Comparison of ENCODE assay signal across 23 cellular contexts in the genomic region with DNA sequence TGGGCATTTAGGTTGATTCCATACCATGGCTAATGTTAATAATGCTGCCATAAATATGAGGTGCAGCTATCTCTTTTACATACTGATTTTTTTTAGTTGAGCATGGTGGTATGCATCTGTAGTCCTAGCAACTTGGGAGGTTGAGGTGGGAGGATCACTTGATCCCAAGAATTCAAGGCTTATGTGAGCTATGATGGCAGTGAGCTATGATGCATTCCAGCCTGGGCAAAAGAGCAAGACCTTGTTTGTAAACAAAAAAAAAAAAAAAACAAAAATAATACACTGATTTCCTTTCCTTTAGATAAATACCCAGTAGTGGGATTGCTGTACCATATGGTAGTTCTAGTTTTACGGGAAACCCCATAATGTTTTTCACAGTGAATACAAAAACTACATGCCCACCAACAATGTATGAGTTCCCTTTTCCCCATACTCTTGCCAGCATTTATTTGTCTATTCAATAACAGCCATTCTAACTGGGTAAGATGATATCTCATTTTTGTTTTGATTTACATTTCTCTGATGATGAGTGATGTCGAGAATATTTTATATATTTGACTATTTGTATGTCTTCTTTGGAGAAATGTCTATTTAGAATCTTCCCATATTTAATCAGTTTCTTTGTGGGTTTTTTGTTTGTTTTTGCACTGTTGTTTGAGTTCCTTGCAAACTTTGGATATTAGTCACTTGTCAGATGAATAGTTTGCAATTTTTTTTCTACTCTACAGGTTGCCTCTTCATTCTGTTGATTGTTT.
DNase-seq lines count a peak whose midpoint lies in the region; ATAC-seq and TF ChIP-seq lines count a peak whose summit lies in the region.
"Had no signal": no experiment of that assay in that cellular context is flagged by ENCODE, and none has a peak within 500 bp of the region (broad histone marks: within the 10 kb centered on the region; RNA-seq: fewer than 3 reads in every experiment).

No MANE protein-coding gene starts in this region.

- no peaks in the 10 kb centered on the region; the same call in 1 of the 2 replicates for H3K9me3 ChIP-seq in IMR-90 (ENCODE audit: control insufficient read depth, insufficient read depth, low read length)
- H3K9me3 ChIP-seq: breast epithelium had no signal

- POLR2A ChIA-PET in IMR-90 (lab: Charles Lee; ENCODE audit: unreplicated experiment): interaction anchor here (0.6 kb wide), 1 partner anchor 9 kb away, joined by 6 read pairs; no protein-coding TSS in a partner anchor

- TF ChIP-seq CTCF in IMR-90 (conservative IDR thresholded peaks at IDR 0.05; ENCODE audit: low read depth, low read length) (no peak), astrocyte of the cerebellum (IDR thresholded peaks at IDR 0.05; ENCODE audit: low read depth, low read length, missing control alignments) (no peak), foreskin fibroblast (IDR thresholded peaks at IDR 0.05; ENCODE audit: low read depth, low read length) (no peak)

- BruUV-seq in IMR-90 (replicated peaks; lab: Mats Ljungman, UMichigan): no TSS peak

- peak overlapping the region; percentile 65 for H2BK5ac ChIP-seq in IMR-90 (ENCODE audit: low read depth, low read length, poor library complexity, severe bottlenecking)

- no peaks in the 10 kb centered on the region for H3K79me1 ChIP-seq in IMR-90 (ENCODE audit: low read depth in 1 of 2, low read length in 2 of 2)

- H3K23ac ChIP-seq in IMR-90 (ENCODE audit: low read depth, low read length): no peak overlapping the region

- in situ Hi-C loops in IMR-90 (cut with MboI; ENCODE audit: low sequenced_read_pairs) (no loop called here), astrocyte of the cerebellum (cut with HindIII; ENCODE audit: low sequenced_read_pairs) (no loop called here), G401 (cut with HindIII; ENCODE audit: low sequenced_read_pairs) (no loop called here)

- H4K5ac ChIP-seq in IMR-90 (ENCODE audit: low read depth, low read length): no peak overlapping the region; the same call in 1 of the 2 replicates

- H4K8ac ChIP-seq in IMR-90 (ENCODE audit: low read depth in 2 of 2, low read length in 2 of 2): peak overlapping the region in 1 of 2 experiments; percentile 69; a peak in 1 of 4 replicates

- peak overlapping the region; percentile 75; the same call in 1 of the 2 replicates for H3K18ac ChIP-seq in IMR-90 (ENCODE audit: low read depth, low read length)

- dilution Hi-C loops in IMR-90 (cut with HindIII; ENCODE audit: low sequenced_read_pairs, unreplicated experiment): no loop called here

- peaks cover 41% of the 10 kb centered on the region for H3K4me1 ChIP-seq in ACC112 (ENCODE audit: control insufficient read depth, insufficient read depth, low read length, unreplicated experiment)
- H3K4me1 ChIP-seq in IMR-90 (ENCODE audit: control insufficient read depth, insufficient read depth, low read length): peaks cover 2% of the 10 kb centered on the region; the same call in 1 of the 2 replicates
- H3K4me1 ChIP-seq: breast epithelium had no signal

- H3K9me1 ChIP-seq in IMR-90 (ENCODE audit: insufficient read depth, low read length): 0 out of 2 replicates have a peak, but pooled peaks cover 2% of the 10 kb centered on the region

- H2BK20ac ChIP-seq in IMR-90 (ENCODE audit: low read depth, low read length): no peak overlapping the region; the same call in 1 of the 2 replicates

- no CpG with 5 or more reads among the region's 2 CpGs for WGBS in IMR-90 (ENCODE audit: extremely low coverage in 2 of 2, insufficient read length in 1 of 2), 2 experiments

- CTCF ChIA-PET in IMR-90 (lab: Yijun Ruan, JAX): no interaction called here

- ATAC-seq in IMR-90 (ENCODE audit: low read depth): peak; percentile 62
- ATAC-seq: activated CD4-positive, alpha-beta T cell treated with anti-CD3 and anti-CD28 coated beads for 36 hours; activated T-cell treated with anti-CD3 and anti-CD28 coated beads, Interleukin-2, amount 50 U/mL, for 72 hours; left colon; natural killer cell had no signal

- no peak overlapping the region for H3K14ac ChIP-seq in IMR-90 (replicated peaks; ENCODE audit: low read depth, low read length)

- no peak overlapping the region for H3K56ac ChIP-seq in IMR-90 (ENCODE audit: extremely low read depth, insufficient read depth, low read length)

- no peak overlapping the region for H2AK5ac ChIP-seq in IMR-90 (ENCODE audit: low read depth, low read length)

- peak overlapping the region; percentile 62 for H3K27ac ChIP-seq in ACC112 (ENCODE audit: low read depth, low read length)
- H3K27ac ChIP-seq in IMR-90 (ENCODE audit: insufficient read depth, low read length): no peak overlapping the region
- H3K27ac ChIP-seq: breast epithelium, KMS-11, RWPE1 had no signal

- H2AK9ac ChIP-seq in IMR-90 (replicated peaks; ENCODE audit: low read depth, low read length, poor library complexity): no peak overlapping the region

- H2BK120ac ChIP-seq in IMR-90 (ENCODE audit: low read depth, low read length): peak overlapping the region; percentile 56

- TF ChIP-seq POLR2A in IMR-90 (IDR thresholded peaks at IDR 0.05; ENCODE audit: low read depth, low read length): no peak

- H3K27me3 ChIP-seq in ACC112 (ENCODE audit: insufficient read depth, low read length) (no peaks in the 10 kb centered on the region), IMR-90 (ENCODE audit: control insufficient read depth, insufficient read depth, low read length) (no peaks in the 10 kb centered on the region)
- H3K27me3 ChIP-seq: breast epithelium had no signal

- H2BK15ac ChIP-seq in IMR-90 (ENCODE audit: low read depth, low read length): no peak overlapping the region

- no peak overlapping the region for H3K9ac ChIP-seq in IMR-90 (ENCODE audit: low read depth, low read length)
- H3K9ac ChIP-seq: KMS-11 had no signal

- H3K36me3 ChIP-seq in ACC112 (ENCODE audit: insufficient read depth, low read length) (no peaks in the 10 kb centered on the region), IMR-90 (ENCODE audit: control insufficient read depth, insufficient read depth, low read length) (no peaks in the 10 kb centered on the region)
- H3K36me3 ChIP-seq: breast epithelium had no signal

- TF ChIP-seq RAD21 in IMR-90 (IDR thresholded peaks at IDR 0.05; ENCODE audit: low read length): no peak

- intact Hi-C loops in IMR-90 (cut with micrococcal nuclease): loop anchor here (2.0 kb wide), 1 partner anchor 408 kb away; no protein-coding TSS in a partner anchor

- H4K20me1 ChIP-seq in IMR-90 (ENCODE audit: insufficient read depth, low read length): no peaks in the 10 kb centered on the region

- no peak overlapping the region for H3K4me3 ChIP-seq in ACC112 (ENCODE audit: low read depth, low read length)
- no peak overlapping the region for H3K4me3 ChIP-seq in IMR-90 (ENCODE audit: insufficient read depth, low read depth, low read length)
- no peak overlapping the region for H3K4me3 ChIP-seq in astrocyte of the cerebellum (ENCODE audit: low read depth, low read length)
- H3K4me3 ChIP-seq in foreskin fibroblast (ENCODE audit: low read depth in 1 of 2, low read length in 2 of 2): no peak overlapping the region
- H3K4me3 ChIP-seq: breast epithelium had no signal

- H3K79me2 ChIP-seq in ACC112 (ENCODE audit: control insufficient read depth, insufficient read depth, low read length, unreplicated experiment): no peaks in the 10 kb centered on the region

- H3K4ac ChIP-seq in IMR-90 (ENCODE audit: low read depth, low read length): peak overlapping the region; percentile 30

- DNase-seq in IMR-90: peak; percentile 31
- peak; percentile 15 for DNase-seq in astrocyte of the cerebellum (ENCODE audit: low read depth)
- DNase-seq in foreskin fibroblast: peak; percentile 9 to 26
- DNase-seq in OCI-M1 (lab: John Stamatoyannopoulos, UW): no peak
- no peak for DNase-seq in G401 (ENCODE audit: low spot score)
- DNase-seq in NCI-H510A treated with DMSO at 0.1 percent for 48 hours (lab: John Stamatoyannopoulos, UW): no peak
- DNase-seq in NCI-H345 treated with DMSO at 0.1 percent for 48 hours (lab: John Stamatoyannopoulos, UW; ENCODE audit: unreplicated experiment): no peak
- DNase-seq: activated CD4-positive, alpha-beta T cell treated with anti-CD3 and anti-CD28 coated beads for 36 hours; activated naive CD4-positive, alpha-beta T cell treated with anti-CD3 and anti-CD28 coated beads, Interleukin-2, amount 50 U/mL, for 16 hours; activated T-cell treated with anti-CD3 and anti-CD28 coated beads, Interleukin-2, amount 50 U/mL, for 72 hours; dermis blood vessel endothelial cell; GOT3; left colon; natural killer cell; NCI-H1048; NCI-H187 treated with DMSO at 0.1 percent for 48 hours; NCI-H345; stimulated activated CD4-positive, alpha-beta T cell treated with anti-CD3 and anti-CD28 coated beads, Interleukin-1b, Interleukin-23, amount 100 ng/mL, for 48 hours; stimulated activated naive CD4-positive, alpha-beta T cell treated with Interleukin-2 at 50 U/mL for 16 hours had no signal

- peak overlapping the region; percentile 35; the same call in 1 of the 2 replicates for H3K4me2 ChIP-seq in IMR-90 (ENCODE audit: low read depth, low read length)
- H3K4me2 ChIP-seq: KMS-11 had no signal

- no peak overlapping the region for H4K91ac ChIP-seq in IMR-90 (ENCODE audit: insufficient read depth, low read depth, low read length)

- no peak overlapping the region for H2AFZ ChIP-seq in ACC112 (ENCODE audit: low read length, unreplicated experiment)
- H2AFZ ChIP-seq in IMR-90 (replicated peaks; ENCODE audit: low read length, poor library complexity): no peak overlapping the region

TF ChIP-seq in IMR-90, 13 proteins besides CTCF, POLR2A, EP300 and RAD21 (continues in another document):
- TF ChIP-seq MAZ (IDR thresholded peaks at IDR 0.05; ENCODE audit: borderline replicate concordance, low read depth, low read length): no peak
- TF ChIP-seq, protein P1, sequence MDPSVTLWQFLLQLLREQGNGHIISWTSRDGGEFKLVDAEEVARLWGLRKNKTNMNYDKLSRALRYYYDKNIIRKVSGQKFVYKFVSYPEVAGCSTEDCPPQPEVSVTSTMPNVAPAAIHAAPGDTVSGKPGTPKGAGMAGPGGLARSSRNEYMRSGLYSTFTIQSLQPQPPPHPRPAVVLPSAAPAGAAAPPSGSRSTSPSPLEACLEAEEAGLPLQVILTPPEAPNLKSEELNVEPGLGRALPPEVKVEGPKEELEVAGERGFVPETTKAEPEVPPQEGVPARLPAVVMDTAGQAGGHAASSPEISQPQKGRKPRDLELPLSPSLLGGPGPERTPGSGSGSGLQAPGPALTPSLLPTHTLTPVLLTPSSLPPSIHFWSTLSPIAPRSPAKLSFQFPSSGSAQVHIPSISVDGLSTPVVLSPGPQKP (IDR thresholded peaks at IDR 0.05; ENCODE audit: borderline replicate concordance, low read depth, low read length): no peak
- no peak for TF ChIP-seq CEBPB (IDR thresholded peaks at IDR 0.05; ENCODE audit: low read depth, low read length)
- TF ChIP-seq SMC3 (IDR thresholded peaks at IDR 0.05; ENCODE audit: low read depth, low read length): no peak
- TF ChIP-seq FOS (IDR thresholded peaks at IDR 0.05; ENCODE audit: low read depth, low read length): no peak
- no peak for TF ChIP-seq BHLHE40 (IDR thresholded peaks at IDR 0.05; ENCODE audit: low read depth, low read length)
- TF ChIP-seq CHD1 (IDR thresholded peaks at IDR 0.05; ENCODE audit: low read depth, low read length): no peak
- no peak for TF ChIP-seq RFX5 (IDR thresholded peaks at IDR 0.05; ENCODE audit: low read depth, low read length)
- TF ChIP-seq RCOR1 (IDR thresholded peaks at IDR 0.05; ENCODE audit: insufficient replicate concordance, low read length): no peak
- no peak for TF ChIP-seq NFE2L2 (IDR thresholded peaks at IDR 0.05; ENCODE audit: low read depth, low read length)

Comparison
In these comparisons a context has a peak if more than half of its experiments do, and no peak if none do; other contexts are left out.
1. DNase-seq: peak in IMR-90 (single experiment), astrocyte of the cerebellum (single experiment) and foreskin fibroblast (2 of 2); none in OCI-M1 (single experiment), G401 (single experiment), NCI-H510A treated with DMSO at 0.1 percent for 48 hours (single experiment) and NCI-H345 treated with DMSO at 0.1 percent for 48 hours (single experiment).